21 cellular contexts compared by ENCODE assay signal in genomic region chr5:118520771-118521415, GRCh38.
"Had no signal": no experiment of that assay in that cellular context is flagged by ENCODE, and none has a peak within 500 bp of the region (broad histone marks: within the 10 kb centered on the region; RNA-seq: fewer than 3 reads in every experiment).

No MANE protein-coding gene starts in this region.

- ATAC-seq: foreskin keratinocyte; gastroesophageal sphincter; natural killer cell treated with Interleukin-12 subunit alpha and Interleukin-12 subunit beta and Interleukin-15 and Interleukin-18, amount 100 ng/mL, for 72 hours; pancreas; sciatic nerve; stimulated activated memory B cell treated with anti-CD40 and anti-IgM and Interleukin-4, amounts not matched to agents 10 μg/mL and 1 μg/mL and 100 μg/mL, for 72 hours had no signal

- H2AFZ ChIP-seq: hepatocyte had no signal

- H3K79me2 ChIP-seq: hepatocyte had no signal

- DNase-seq: dermis blood vessel endothelial cell; effector memory CD4-positive, alpha-beta T cell; foreskin keratinocyte; heart left ventricle; kidney; pancreas; retina; stimulated activated CD4-positive, alpha-beta T cell treated with anti-CD3 and anti-CD28 coated beads, Interleukin-2, amount 100 ng/mL, for 24 hours; stimulated activated CD4-positive, alpha-beta T cell treated with anti-CD3 and anti-CD28 coated beads, Interleukin-4, amount 100 ng/mL, for 24 hours; upper lobe of left lung had no signal

- H3K4me3 ChIP-seq: coronary artery, esophagus muscularis mucosa, gastroesophageal sphincter, heart left ventricle, hepatocyte, lung, pancreas, thoracic aorta, tibial nerve, upper lobe of left lung had no signal

- H3K4me1 ChIP-seq: foreskin keratinocyte, gastroesophageal sphincter, pancreas, tibial nerve, upper lobe of left lung had no signal

- H3K36me3 ChIP-seq: esophagus muscularis mucosa, gastroesophageal sphincter, heart left ventricle, neutrophil, pancreas, thoracic aorta, tibial nerve, upper lobe of left lung had no signal

- H3K27me3 ChIP-seq: esophagus muscularis mucosa, foreskin keratinocyte, gastroesophageal sphincter, heart left ventricle, hepatocyte, neutrophil, pancreas, tibial nerve, upper lobe of left lung had no signal

- H3K4me2 ChIP-seq: hepatocyte had no signal

- H3K27ac ChIP-seq: coronary artery, esophagus muscularis mucosa, foreskin keratinocyte, gastroesophageal sphincter, heart left ventricle, hepatocyte, neutrophil, pancreas, thoracic aorta, tibial nerve, upper lobe of left lung had no signal

- H3K9me3 ChIP-seq: esophagus muscularis mucosa, gastroesophageal sphincter, heart left ventricle, neutrophil, pancreas, thoracic aorta, tibial nerve, upper lobe of left lung had no signal
